Comparison of ENCODE assay signal across 7 cellular contexts in the genomic region with DNA sequence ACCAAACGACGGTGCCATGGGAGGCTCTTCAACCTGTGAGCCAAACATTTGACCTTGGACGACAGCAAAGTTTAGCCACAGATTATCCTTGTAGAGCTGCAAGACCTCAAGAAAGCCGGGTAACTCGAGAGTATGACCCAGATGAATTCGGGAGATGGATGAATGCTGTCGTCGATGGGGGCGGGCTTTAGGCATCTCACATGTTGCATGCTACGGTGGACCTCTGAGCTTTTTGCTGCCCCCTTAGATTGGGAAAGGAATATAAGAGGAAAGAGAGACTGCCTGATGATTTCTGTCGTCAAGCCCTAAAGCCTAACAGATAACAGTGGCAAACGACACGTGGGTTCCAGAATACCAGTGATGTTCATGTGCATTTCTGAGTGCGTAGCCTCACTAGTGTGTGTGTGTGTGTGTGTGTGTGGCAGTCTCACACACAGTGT. TPM values are rescaled to one million over a fixed set of nuclear protein-coding genes. Genes with fewer than 3 reads are reported as not detected.
DNase-seq lines count a peak whose midpoint lies in the region; ATAC-seq lines count a peak whose summit lies in the region.

No MANE protein-coding gene starts in this region.

- no peaks in the 10 kb centered on the region for H3K4me1 ChIP-seq in GM23248 (ENCODE audit: insufficient read depth)

- peak overlapping the region; percentile 89 for H3K4me3 ChIP-seq in GM23248

- no peaks in the 10 kb centered on the region for H3K27me3 ChIP-seq in GM23248 (replicated peaks; ENCODE audit: insufficient read depth)

- H2AFZ ChIP-seq in GM23248, result peak overlapping the region; percentile 89

- no peak overlapping the region for H3K27ac Mint-ChIP-seq in central memory CD8-positive, alpha-beta T cell (ENCODE audit: low read depth)
- H3K27ac Mint-ChIP-seq in naive B cell, result no peak overlapping the region

- H3K4me1 Mint-ChIP-seq in central memory CD8-positive, alpha-beta T cell, result peaks cover 20% of the 10 kb centered on the region
- H3K4me1 Mint-ChIP-seq in naive B cell, result peaks cover 5 to 24% (median 8%) of the 10 kb centered on the region in 3 donors

- H3F3A ChIP-seq in GM23248 (ENCODE audit: insufficient read depth), result peaks cover 5% of the 10 kb centered on the region; the same call in 1 of the 2 replicates

- in situ Hi-C loops in GM23248 (cut with MboI), result no loop called here

- H3K4me2 ChIP-seq in GM23248 (ENCODE audit: unreplicated experiment), result peak overlapping the region; percentile 76

- peak overlapping the region; percentile 84 for H3K4me3 Mint-ChIP-seq in central memory CD8-positive, alpha-beta T cell
- H3K4me3 Mint-ChIP-seq in naive B cell, result peak overlapping the region; percentile 71 to 89 (median 84)

- H3K36me3 Mint-ChIP-seq in central memory CD8-positive, alpha-beta T cell (ENCODE audit: insufficient read depth), result no peaks in the 10 kb centered on the region
- no peaks in the 10 kb centered on the region for H3K36me3 Mint-ChIP-seq in naive B cell

- H3K36me3 ChIP-seq in GM23248 (ENCODE audit: low read depth), result no peaks in the 10 kb centered on the region

- no peaks in the 10 kb centered on the region for H3K9me3 Mint-ChIP-seq in central memory CD8-positive, alpha-beta T cell
- H3K9me3 Mint-ChIP-seq in naive B cell, result no peaks in the 10 kb centered on the region

- H4K20me1 ChIP-seq in GM23248 (ENCODE audit: insufficient read depth), result no peaks in the 10 kb centered on the region

- H3K27ac ChIP-seq in GM23248, result peak overlapping the region; percentile 52

- no peaks in the 10 kb centered on the region for H3K27me3 Mint-ChIP-seq in central memory CD8-positive, alpha-beta T cell
- H3K27me3 Mint-ChIP-seq in naive B cell, result peaks cover 8 to 11% (median 9%) of the 10 kb centered on the region in 3 donors

- WGBS in GM23248 (ENCODE audit: low coverage in 1 of 2, low lambda C conversion rate in 2 of 2, missing lambda C conversion rate in 2 of 2), 2 experiments, result 16% methylated on average over 14 of the region's 14 CpGs

- ATAC-seq in central memory CD8-positive, alpha-beta T cell (replicated peaks; ENCODE audit: extremely low read depth, poor library complexity, severe bottlenecking), result no peak
- ATAC-seq in naive B cell (ENCODE audit: low read depth in 2 of 2), result no peak
- ATAC-seq in activated CD4-positive, CD25-positive, alpha-beta regulatory T cell treated with anti-CD3 and anti-CD28 coated beads, Interleukin-2, amount 50 U/mL, for 24 hours, result no peak
- no peak for ATAC-seq in GM19452 (IDR thresholded peaks at IDR 0.05; ENCODE audit: unreplicated experiment)

- no peaks in the 10 kb centered on the region; the same call in 1 of the 2 replicates for H3K79me2 ChIP-seq in GM23248 (ENCODE audit: insufficient read depth)

- no peak for DNase-seq in GM23248
- peak; percentile 62 to 79 for DNase-seq in NCI-H526 (lab: John Stamatoyannopoulos, UW)
- DNase-seq in central memory CD8-positive, alpha-beta T cell (ENCODE audit: low spot score in 2 of 2), result no peak
- DNase-seq in naive B cell, result no peak
- no peak for DNase-seq in SKM-1 (lab: John Stamatoyannopoulos, UW; ENCODE audit: unreplicated experiment)

- peak overlapping the region; percentile 84 for H3K9ac ChIP-seq in GM23248

- no peaks in the 10 kb centered on the region for H3K9me2 ChIP-seq in GM23248 (ENCODE audit: insufficient read depth)

- H3K9me3 ChIP-seq in GM23248 (ENCODE audit: low read depth), result no peaks in the 10 kb centered on the region

RNA-seq across cellular contexts. Expression of gene ABCC4, which starts 0.7 kb away (rescaled TPM):
- 7.6 and 11.2 TPM in 2 replicates for total RNA-seq in GM23248 (2014; rRNA removed; shearing (Covaris generic))
- 3.9 and 4.5 TPM in 2 replicates for polyA plus RNA-seq in GM23248 (2016; fragmentation: Nextera tagmentation; extraction: Ambion mirVana)
- polyA plus RNA-seq in naive B cell (ENCODE audit: low read depth in 6 of 6), result 1 to 10 TPM in 4 of 6 donors, under 1 TPM in 1, not detected in 1; 0.27 to 2.3 (median 1.5) TPM

Comparison
In these comparisons a context has a peak if more than half of its experiments do, and no peak if none do; other contexts are left out.
1. DNase-seq: peak in NCI-H526 (2 of 2); none in GM23248 (single experiment), central memory CD8-positive, alpha-beta T cell (0 of 2), naive B cell (single experiment) and SKM-1 (single experiment).